6 cellular contexts compared by ENCODE assay signal in genomic region chr17:42047343-42047742, GRCh38. TPM values are rescaled to one million over a fixed set of nuclear protein-coding genes. Genes with fewer than 3 reads are reported as not detected.
"Had no signal": no experiment of that assay in that cellular context is flagged by ENCODE, and none has a peak within 500 bp of the region (broad histone marks: within the 10 kb centered on the region; RNA-seq: fewer than 3 reads in every experiment).

No MANE protein-coding gene starts in this region.

- H3K9me3 Mint-ChIP-seq: GM23338, H9, HFFc6, IgD-negative memory B cell had no signal

- DNase-seq: H9, HCEC 1CT, HFFc6, KG1 had no signal

- H3K27ac Mint-ChIP-seq: GM23338, H9, HFFc6 had no signal

- H3K4me3 ChIP-seq: GM23338 had no signal

- H3K4me3 Mint-ChIP-seq: GM23338, H9, HFFc6, IgD-negative memory B cell had no signal

RNA-seq across cellular contexts. Expression of gene ZNF385C, which starts 50.9 kb away (rescaled TPM):
- total RNA-seq: HFFc6 had no signal
